In genomic region chr17:28339431-28339830, GRCh38 we compare ENCODE assay signal across 25 cellular contexts. TPM values are rescaled to one million over a fixed set of nuclear protein-coding genes. Genes with fewer than 3 reads are reported as not detected.
DNase-seq lines count a peak whose midpoint lies in the region; ATAC-seq and TF ChIP-seq lines count a peak whose summit lies in the region.
"Had no signal": no experiment of that assay in that cellular context is flagged by ENCODE, and none has a peak within 500 bp of the region (broad histone marks: within the 10 kb centered on the region; RNA-seq: fewer than 3 reads in every experiment).

No MANE protein-coding gene starts in this region.

- peaks cover 9 to 92% (median 67%) of the 10 kb centered on the region in 6 donors for H3K4me1 ChIP-seq in spleen
- H3K4me1 ChIP-seq: BE2C had no signal

- TF ChIP-seq CTCF in glutamatergic neuron (IDR thresholded peaks at IDR 0.05; ENCODE audit: partially characterized antibody, unreplicated experiment) (no peak), spleen (IDR thresholded peaks at IDR 0.05 in 8 of 11, conservative IDR thresholded peaks at IDR 0.05 in 3 of 11) (no peak)

- no peaks in the 10 kb centered on the region for H3K27me3 ChIP-seq in spleen (replicated peaks in 1 of 7)
- H3K27me3 ChIP-seq: BE2C, SJSA1 had no signal

- 83 to 93% (median 87%) methylated on average over 13 to 15 of the region's 15 CpGs for WGBS in spleen, 5 donors

- intact Hi-C loops in spleen (cut with DNase I; ENCODE audit: low total_unique reads): no loop called here
- intact Hi-C loops in activated CD4-positive, alpha-beta memory T cell treated with anti-CD3 and anti-CD28 coated beads for 36 hours (cut with micrococcal nuclease): no loop called here

- CTCF ChIA-PET in activated CD4-positive, alpha-beta memory T cell treated with anti-CD3 and anti-CD28 coated beads for 36 hours (lab: Charles Lee): no interaction called here

- H3K4me3 Mint-ChIP-seq in activated T-cell treated with anti-CD3 and anti-CD28 coated beads, Interleukin-2, amount 50 U/mL, for 24 hours: no peak overlapping the region
- no peak overlapping the region for H3K4me3 Mint-ChIP-seq in activated T-cell treated with anti-CD3 and anti-CD28 coated beads, Interleukin-2, amount 50 U/mL, for 4 hours
- peak overlapping the region; percentile 20 for H3K4me3 Mint-ChIP-seq in glutamatergic neuron (ENCODE audit: unreplicated experiment)
- no peak overlapping the region for H3K4me3 Mint-ChIP-seq in activated CD4-positive, alpha-beta memory T cell treated with anti-CD3 and anti-CD28 coated beads for 36 hours

- H3K27ac Mint-ChIP-seq in activated T-cell treated with anti-CD3 and anti-CD28 coated beads, Interleukin-2, amount 50 U/mL, for 24 hours: peak overlapping the region; percentile 26
- peak overlapping the region; percentile 12 for H3K27ac Mint-ChIP-seq in glutamatergic neuron (ENCODE audit: unreplicated experiment)
- no peak overlapping the region for H3K27ac Mint-ChIP-seq in activated CD4-positive, alpha-beta memory T cell treated with anti-CD3 and anti-CD28 coated beads for 36 hours
- H3K27ac Mint-ChIP-seq: CD4-positive, alpha-beta T cell had no signal

- H3K4me3 ChIP-seq in spleen: peak overlapping the region in 1 of 8 donors; percentile 37
- H3K4me3 ChIP-seq: GM12878, SJSA1 had no signal

- no peak for DNase-seq in activated T-cell treated with anti-CD3 and anti-CD28 coated beads, Interleukin-2, amount 50 U/mL, for 24 hours
- no peak for DNase-seq in activated T-cell treated with anti-CD3 and anti-CD28 coated beads, Interleukin-2, amount 50 U/mL, for 4 hours
- DNase-seq in glutamatergic neuron (no peak), spleen (no peak)
- DNase-seq in activated CD4-positive, alpha-beta memory T cell treated with anti-CD3 and anti-CD28 coated beads for 36 hours: no peak
- DNase-seq in stimulated activated CD4-positive, alpha-beta T cell treated with anti-CD3 and anti-CD28 coated beads, Interleukin-1b, Interleukin-23, amount 100 ng/mL, for 48 hours: no peak
- DNase-seq: BE2C; CD4-positive, alpha-beta T cell; DND-41; GDM1; KBM-7; NCI-H1436; NCI-H2029 treated with DMSO at 0.1 percent for 48 hours; NCI-H2171 treated with DMSO at 0.1 percent for 48 hours; NCI-H446 treated with DMSO at 0.1 percent for 48 hours; NCI-H748 treated with DMSO at 0.1 percent for 48 hours; OCI-M1 had no signal

- ATAC-seq in activated T-cell treated with anti-CD3 and anti-CD28 coated beads, Interleukin-2, amount 50 U/mL, for 4 hours: no peak
- ATAC-seq in GM19397 (IDR thresholded peaks at IDR 0.05; ENCODE audit: unreplicated experiment): no peak
- ATAC-seq: GM12878 had no signal

- POLR2A ChIA-PET in activated CD4-positive, alpha-beta memory T cell treated with anti-CD3 and anti-CD28 coated beads for 36 hours (lab: Charles Lee): no interaction called here

- H3K27ac ChIP-seq in angular gyrus (ENCODE audit: low read depth, low read length) (peak overlapping the region; percentile 45), spleen (peak overlapping the region in 6 of 8 donors; percentile 38 to 98 (median 96))
- H3K27ac ChIP-seq: 22Rv1, SJSA1 had no signal

- no peaks in the 10 kb centered on the region for H3K9me3 ChIP-seq in spleen
- H3K9me3 ChIP-seq: BE2C, SJSA1 had no signal

- TF ChIP-seq POLR2A in spleen (IDR thresholded peaks at IDR 0.05): no peak

- no peaks in the 10 kb centered on the region for H3K27me3 Mint-ChIP-seq in activated T-cell treated with anti-CD3 and anti-CD28 coated beads, Interleukin-2, amount 50 U/mL, for 24 hours
- H3K27me3 Mint-ChIP-seq in activated T-cell treated with anti-CD3 and anti-CD28 coated beads, Interleukin-2, amount 50 U/mL, for 4 hours (ENCODE audit: low read depth): no peaks in the 10 kb centered on the region
- peaks cover 10% of the 10 kb centered on the region for H3K27me3 Mint-ChIP-seq in glutamatergic neuron (ENCODE audit: unreplicated experiment)
- H3K27me3 Mint-ChIP-seq in activated CD4-positive, alpha-beta memory T cell treated with anti-CD3 and anti-CD28 coated beads for 36 hours: no peaks in the 10 kb centered on the region
- H3K27me3 Mint-ChIP-seq: CD4-positive, alpha-beta T cell had no signal

- no peaks in the 10 kb centered on the region for H3K9me3 Mint-ChIP-seq in activated T-cell treated with anti-CD3 and anti-CD28 coated beads, Interleukin-2, amount 50 U/mL, for 24 hours
- H3K9me3 Mint-ChIP-seq in activated T-cell treated with anti-CD3 and anti-CD28 coated beads, Interleukin-2, amount 50 U/mL, for 4 hours: no peaks in the 10 kb centered on the region
- peaks cover 15% of the 10 kb centered on the region for H3K9me3 Mint-ChIP-seq in glutamatergic neuron (ENCODE audit: unreplicated experiment)
- no peaks in the 10 kb centered on the region for H3K9me3 Mint-ChIP-seq in activated CD4-positive, alpha-beta memory T cell treated with anti-CD3 and anti-CD28 coated beads for 36 hours
- H3K9me3 Mint-ChIP-seq: CD4-positive, alpha-beta T cell had no signal

- H3K36me3 ChIP-seq in spleen: peaks cover 11 to 60% (median 49%) of the 10 kb centered on the region in 6 donors
- H3K36me3 ChIP-seq: BE2C had no signal

- peaks cover 63% of the 10 kb centered on the region for H3K36me3 Mint-ChIP-seq in activated T-cell treated with anti-CD3 and anti-CD28 coated beads, Interleukin-2, amount 50 U/mL, for 24 hours (ENCODE audit: low read depth)
- H3K36me3 Mint-ChIP-seq in activated T-cell treated with anti-CD3 and anti-CD28 coated beads, Interleukin-2, amount 50 U/mL, for 4 hours (ENCODE audit: insufficient read depth): peaks cover 22% of the 10 kb centered on the region
- H3K36me3 Mint-ChIP-seq in glutamatergic neuron (ENCODE audit: unreplicated experiment): no peaks in the 10 kb centered on the region
- H3K36me3 Mint-ChIP-seq in activated CD4-positive, alpha-beta memory T cell treated with anti-CD3 and anti-CD28 coated beads for 36 hours: peaks cover 22% of the 10 kb centered on the region

- H3K4me1 Mint-ChIP-seq in activated T-cell treated with anti-CD3 and anti-CD28 coated beads, Interleukin-2, amount 50 U/mL, for 24 hours (ENCODE audit: low read depth): peaks cover 30% of the 10 kb centered on the region
- peaks cover 31% of the 10 kb centered on the region for H3K4me1 Mint-ChIP-seq in activated T-cell treated with anti-CD3 and anti-CD28 coated beads, Interleukin-2, amount 50 U/mL, for 4 hours (ENCODE audit: low read depth)
- H3K4me1 Mint-ChIP-seq in glutamatergic neuron (ENCODE audit: low read depth, unreplicated experiment): peaks cover 8% of the 10 kb centered on the region
- H3K4me1 Mint-ChIP-seq in activated CD4-positive, alpha-beta memory T cell treated with anti-CD3 and anti-CD28 coated beads for 36 hours (ENCODE audit: low read depth): peaks cover 27% of the 10 kb centered on the region

RNA-seq across cellular contexts. Expression of gene TNFAIP1, which starts 3.9 kb away (rescaled TPM):
- 10 to 100 TPM; 19.5 to 24.2 (median 23.1) TPM for total RNA-seq in activated T-cell treated with anti-CD3 and anti-CD28 coated beads, Interleukin-2, amount 50 U/mL, for 4 hours
- 111 TPM for total RNA-seq in glutamatergic neuron (ENCODE audit: unreplicated experiment)
- 100 to 1,000 TPM in 4 of 7 donors, 10 to 100 TPM in 3; 83.8 to 154 (median 108) TPM for total RNA-seq in spleen
- polyA plus RNA-seq in spleen: 10 to 100 TPM; 15.2 to 34.2 (median 16.3) TPM
- 10 to 100 TPM; 24.4 to 27.3 TPM for total RNA-seq in activated CD4-positive, alpha-beta memory T cell treated with anti-CD3 and anti-CD28 coated beads for 36 hours

RNA-seq across cellular contexts. Expression of gene IFT20, which starts 4.2 kb away (rescaled TPM):
- 10 to 100 TPM; 18.1 to 22.1 (median 19.4) TPM for total RNA-seq in activated T-cell treated with anti-CD3 and anti-CD28 coated beads, Interleukin-2, amount 50 U/mL, for 4 hours
- total RNA-seq in glutamatergic neuron (ENCODE audit: unreplicated experiment): 43.9 TPM
- total RNA-seq in spleen: 10 to 100 TPM; 28.4 to 52.2 (median 31.1) TPM
- polyA plus RNA-seq in spleen: 10 to 100 TPM; 46.8 to 52.8 (median 52.1) TPM
- total RNA-seq in activated CD4-positive, alpha-beta memory T cell treated with anti-CD3 and anti-CD28 coated beads for 36 hours: 10 to 100 TPM; 20.3 to 20.6 TPM

RNA-seq across cellular contexts. Expression of gene POLDIP2, which starts 17.9 kb away (rescaled TPM):
- 100 to 1,000 TPM; 141 to 168 (median 150) TPM for total RNA-seq in activated T-cell treated with anti-CD3 and anti-CD28 coated beads, Interleukin-2, amount 50 U/mL, for 4 hours
- total RNA-seq in glutamatergic neuron (ENCODE audit: unreplicated experiment) (73.5 TPM), spleen (10 to 100 TPM; 45.6 to 62.6 (median 49.0) TPM)
- polyA plus RNA-seq in spleen: 10 to 100 TPM; 27.8 to 47.1 (median 38.7) TPM
- total RNA-seq in activated CD4-positive, alpha-beta memory T cell treated with anti-CD3 and anti-CD28 coated beads for 36 hours: 10 to 100 TPM; 73.8 to 76.4 TPM

RNA-seq across cellular contexts. Expression of gene TMEM97, which starts 20.4 kb away (rescaled TPM):
- 10 to 100 TPM; 41.3 to 55.1 (median 44.8) TPM for total RNA-seq in activated T-cell treated with anti-CD3 and anti-CD28 coated beads, Interleukin-2, amount 50 U/mL, for 4 hours
- total RNA-seq in glutamatergic neuron (ENCODE audit: unreplicated experiment) (170 TPM), spleen (1 to 10 TPM; 3.1 to 7.3 (median 5.8) TPM)
- polyA plus RNA-seq in spleen: 1 to 10 TPM; 1.5 to 3.2 (median 2.0) TPM
- total RNA-seq in activated CD4-positive, alpha-beta memory T cell treated with anti-CD3 and anti-CD28 coated beads for 36 hours: 10 to 100 TPM; 27.1 to 29.8 TPM

RNA-seq across cellular contexts. Expression of gene SEBOX, which starts 25.6 kb away (rescaled TPM):
- not detected for total RNA-seq in activated T-cell treated with anti-CD3 and anti-CD28 coated beads, Interleukin-2, amount 50 U/mL, for 4 hours
- total RNA-seq in glutamatergic neuron (ENCODE audit: unreplicated experiment) (not detected), spleen (not detected)
- polyA plus RNA-seq in spleen: not detected
- not detected for total RNA-seq in activated CD4-positive, alpha-beta memory T cell treated with anti-CD3 and anti-CD28 coated beads for 36 hours
- total RNA-seq: CD4-positive, alpha-beta T cell; GM12878; H1; RPMI7951; SJSA1 had no signal
- polyA plus RNA-seq: AG04450, GM12878, H1 had no signal
